Comparison of ENCODE assay signal across 18 cellular contexts in the genomic region with DNA sequence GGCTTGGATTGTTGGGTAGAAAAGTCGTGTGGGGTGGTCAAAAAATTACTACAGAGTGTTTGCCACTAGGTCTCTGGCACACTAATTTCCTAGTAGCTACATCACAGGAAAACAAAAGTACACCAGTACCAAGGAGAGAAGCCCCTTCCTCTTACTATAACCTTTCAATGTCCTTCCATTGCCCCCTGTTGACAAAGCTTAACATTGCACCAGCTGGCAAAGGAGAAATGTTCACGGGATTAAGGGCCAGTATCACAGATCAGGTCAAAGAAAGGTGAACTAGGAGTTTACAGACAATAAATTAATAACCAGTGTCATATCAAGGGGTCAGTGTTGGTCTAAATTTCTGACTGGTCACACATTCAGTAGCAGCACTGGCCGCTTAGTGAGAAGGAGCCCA.
DNase-seq lines count a peak whose midpoint lies in the region; ATAC-seq and TF ChIP-seq lines count a peak whose summit lies in the region.
"Had no signal": no experiment of that assay in that cellular context is flagged by ENCODE, and none has a peak within 500 bp of the region (broad histone marks: within the 10 kb centered on the region; RNA-seq: fewer than 3 reads in every experiment).

No MANE protein-coding gene starts in this region.

- no peaks in the 10 kb centered on the region for H3K36me3 Mint-ChIP-seq in CD8-positive, alpha-beta memory T cell
- H3K36me3 Mint-ChIP-seq: mesothelial cell of epicardium had no signal

- H3K27ac Mint-ChIP-seq in CD8-positive, alpha-beta memory T cell = no peak overlapping the region
- H3K27ac Mint-ChIP-seq: effector memory CD8-positive, alpha-beta T cell; mesothelial cell of epicardium had no signal

- no peak overlapping the region for H3K27ac ChIP-seq in SJCRH30
- no peak overlapping the region for H3K27ac ChIP-seq in CD8-positive, alpha-beta memory T cell (ENCODE audit: low read depth, low read length)
- H3K27ac ChIP-seq: VCaP had no signal

- DNase-seq in ACHN (peak; percentile 32), SJCRH30 (peak; percentile 10 to 43), islet precursor cell (peak; percentile 57), DMS79 treated with DMSO at 0.1 percent for 48 hours (lab: John Stamatoyannopoulos, UW) (no peak), G401 (ENCODE audit: low spot score) (no peak)
- no peak for DNase-seq in CD8-positive, alpha-beta memory T cell
- DNase-seq: activated naive CD4-positive, alpha-beta T cell treated with Interleukin-2 at 50 U/mL for 16 hours; effector memory CD8-positive, alpha-beta T cell; foreskin fibroblast; NCI-H1048; occipital lobe; small intestine; stimulated activated naive CD4-positive, alpha-beta T cell treated with Interleukin-2 at 50 U/mL for 16 hours; SW 1271 had no signal

- peaks cover 0 to 22% (median 2%) of the 10 kb centered on the region in 5 donors for H3K9me3 Mint-ChIP-seq in CD8-positive, alpha-beta memory T cell
- H3K9me3 Mint-ChIP-seq: mesothelial cell of epicardium had no signal

- H3K9me3 ChIP-seq in SJCRH30 (replicated peaks) = no peaks in the 10 kb centered on the region
- no peaks in the 10 kb centered on the region for H3K9me3 ChIP-seq in CD8-positive, alpha-beta memory T cell (ENCODE audit: low read length)

- in situ Hi-C loops in ACHN (cut with HindIII; ENCODE audit: low pct_ligation_motif_present, low pct_unique_long_range_greater_than_20kb, low sequenced_read_pairs) (no loop called here), G401 (cut with HindIII; ENCODE audit: low sequenced_read_pairs) (no loop called here)

- CTCF ChIA-PET in CD8-positive, alpha-beta memory T cell (lab: Charles Lee) = no interaction called here

- H3K36me3 ChIP-seq in SJCRH30 = no peaks in the 10 kb centered on the region
- no peaks in the 10 kb centered on the region for H3K36me3 ChIP-seq in CD8-positive, alpha-beta memory T cell (ENCODE audit: insufficient read depth, low read length)

- H3K4me3 Mint-ChIP-seq in CD8-positive, alpha-beta memory T cell = no peak overlapping the region
- H3K4me3 Mint-ChIP-seq: effector memory CD8-positive, alpha-beta T cell; mesothelial cell of epicardium had no signal

- no peaks in the 10 kb centered on the region; the same call in 1 of the 2 replicates for H3K4me1 ChIP-seq in SJCRH30
- no peaks in the 10 kb centered on the region for H3K4me1 ChIP-seq in CD8-positive, alpha-beta memory T cell (ENCODE audit: insufficient read depth, low read length)

- no peak overlapping the region for H3K4me3 ChIP-seq in GM12875 (ENCODE audit: low read depth, low read length)
- no peak overlapping the region for H3K4me3 ChIP-seq in SJCRH30
- no peak overlapping the region for H3K4me3 ChIP-seq in CD8-positive, alpha-beta memory T cell (ENCODE audit: low read length)

- peaks cover 10% of the 10 kb centered on the region for H3K27me3 ChIP-seq in SJCRH30
- H3K27me3 ChIP-seq in CD8-positive, alpha-beta memory T cell (ENCODE audit: insufficient read depth, low read length, poor library complexity, severe bottlenecking) = no peaks in the 10 kb centered on the region

- TF ChIP-seq CTCF in GM12875 (IDR thresholded peaks at IDR 0.05; ENCODE audit: borderline replicate concordance, insufficient read depth, low read depth, low read length) = peak; percentile 30; the same call in 1 of the 2 replicates

- ATAC-seq in HG03354 (IDR thresholded peaks at IDR 0.05; ENCODE audit: poor library complexity, severe bottlenecking, unreplicated experiment) = no peak
- ATAC-seq: effector memory CD8-positive, alpha-beta T cell had no signal

- no peaks in the 10 kb centered on the region for H3K4me1 Mint-ChIP-seq in CD8-positive, alpha-beta memory T cell
- H3K4me1 Mint-ChIP-seq: mesothelial cell of epicardium had no signal

- H3K27me3 Mint-ChIP-seq in CD8-positive, alpha-beta memory T cell = no peaks in the 10 kb centered on the region
- H3K27me3 Mint-ChIP-seq: effector memory CD8-positive, alpha-beta T cell had no signal

- POLR2A ChIA-PET in CD8-positive, alpha-beta memory T cell (lab: Charles Lee) = no interaction called here

Comparison
In these comparisons a context has a peak if more than half of its experiments do, and no peak if none do; other contexts are left out.
1. DNase-seq: peak in ACHN (single experiment), SJCRH30 (2 of 2) and islet precursor cell (single experiment); none in DMS79 treated with DMSO at 0.1 percent for 48 hours (single experiment), G401 (single experiment) and CD8-positive, alpha-beta memory T cell (0 of 5).